Comparison of ENCODE assay signal across 33 cellular contexts in the genomic region with DNA sequence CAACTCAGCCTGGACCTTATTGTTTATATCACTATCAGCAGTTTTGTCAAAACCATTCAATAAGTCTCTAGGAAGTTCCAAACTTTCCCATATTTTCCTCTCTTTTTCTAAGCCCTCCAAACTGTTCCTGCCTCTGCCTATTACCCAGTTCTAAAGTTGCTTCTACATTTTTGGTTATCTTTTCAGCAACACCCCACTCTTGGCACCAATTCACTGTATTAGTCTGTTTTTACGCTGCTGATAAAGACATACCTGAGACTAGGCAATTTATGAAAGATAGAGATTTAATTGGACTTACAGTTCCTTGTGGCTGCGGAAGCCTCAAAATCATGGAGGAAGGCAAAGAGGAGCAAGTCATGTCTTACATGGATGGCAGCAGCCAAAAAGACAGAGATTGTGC.
A peak's percentile ranks its signal among the peaks of the same experiment; 100 is the strongest.
DNase-seq lines count a peak whose midpoint lies in the region; ATAC-seq, FAIRE-seq and TF ChIP-seq lines count a peak whose summit lies in the region.
"Had no signal": no experiment of that assay in that cellular context is flagged by ENCODE, and none has a peak within 500 bp of the region (broad histone marks: within the 10 kb centered on the region; RNA-seq: fewer than 3 reads in every experiment).

No MANE protein-coding gene starts in this region.

- H3K79me2 ChIP-seq in K562 (ENCODE audit: control insufficient read depth, insufficient read depth, low read length): no peaks in the 10 kb centered on the region

- in situ Hi-C loops in K562 (cut with MboI): no loop called here

- H3K36me3 ChIP-seq in HEK293 (ENCODE audit: control insufficient read depth in 2 of 2, insufficient read depth in 1 of 2, low read length in 2 of 2): no peaks in the 10 kb centered on the region
- H3K36me3 ChIP-seq in K562 (ENCODE audit: control insufficient read depth, insufficient read depth, low read length): no peaks in the 10 kb centered on the region
- H3K36me3 ChIP-seq: BE2C; BLaER1; BLaER1 treated with 17β-estradiol and CSF1 and Interleukin-3, amounts not matched to agents 10 nM and 100 nM had no signal

- no TSS peak for BruUV-seq in K562 (replicated peaks; lab: Mats Ljungman, UMichigan)

- intact Hi-C loops in K562 (cut with micrococcal nuclease): no loop called here

- no peak for TF ChIP-seq CTCF in HEK293 (tag by site-specific recombination; IDR thresholded peaks at IDR 0.05)
- TF ChIP-seq CTCF in K562 (IDR thresholded peaks at IDR 0.05 in 2 of 3, conservative IDR thresholded peaks at IDR 0.05 in 1 of 3; ENCODE audit: insufficient read depth in 2 of 3, low read depth in 1 of 3, low read length in 3 of 3): no peak

- DNase-seq in K562 (ENCODE audit: extremely low read depth in 1 of 4, low spot score in 3 of 4) (no peak), NCI-H1092 treated with DMSO at 0.1 percent for 48 hours (lab: John Stamatoyannopoulos, UW) (no peak)
- no peak for DNase-seq in activated T-cell treated with anti-CD3 and anti-CD28 coated beads, Interleukin-2, amount 50 U/mL, for 72 hours
- DNase-seq: 8988T; ACHN; AML-193; BE2C; C1 segment of cervical spinal cord; Caco-2; Calu3; CD4-positive, alpha-beta memory T cell; CD4-positive, alpha-beta T cell; CD4-positive, CD25-positive, alpha-beta regulatory T cell; CD8-positive, alpha-beta memory T cell; CD8-positive, alpha-beta T cell; COR-L47; DMS 273 treated with DMSO at 0.1 percent for 48 hours; DMS153; DMS53; DMS79; DMS79 treated with DMSO at 0.1 percent for 48 hours; DND-41; EL had no signal

- H3K4me3 ChIP-seq in HEK293 (ENCODE audit: low read depth, low read length): no peak overlapping the region
- no peak overlapping the region for H3K4me3 ChIP-seq in K562
- H3K4me3 ChIP-seq: A549; BLaER1; BLaER1 treated with 17β-estradiol and CSF1 and Interleukin-3, amounts not matched to agents 10 nM and 100 nM had no signal

- TF ChIP-seq POLR2A in K562 (conservative IDR thresholded peaks at IDR 0.05): no peak

- no peak for TF ChIP-seq RAD21 in K562 (CRISPR knock-in tag; conservative IDR thresholded peaks at IDR 0.05 in 1 of 2, IDR thresholded peaks at IDR 0.05 in 1 of 2)

- H3K27me3 Mint-ChIP-seq in activated T-cell treated with anti-CD3 and anti-CD28 coated beads, Interleukin-2, amount 50 U/mL, for 72 hours (ENCODE audit: low read depth): no peaks in the 10 kb centered on the region
- H3K27me3 Mint-ChIP-seq: B cell; CD4-positive, alpha-beta memory T cell; CD4-positive, alpha-beta T cell; CD4-positive, CD25-positive, alpha-beta regulatory T cell had no signal

- 0% methylated on average over 2 of the region's 2 CpGs for WGBS in K562 (ENCODE audit: insufficient coverage, low coverage, missing lambda C conversion rate)

- no peak overlapping the region for H3K4me2 ChIP-seq in K562 (ENCODE audit: insufficient read depth, low read length)
- H3K4me2 ChIP-seq: A549; BLaER1; BLaER1 treated with 17β-estradiol and CSF1 and Interleukin-3, amounts not matched to agents 10 nM and 100 nM had no signal

- no peaks in the 10 kb centered on the region for H3K4me1 ChIP-seq in HEK293 (ENCODE audit: control insufficient read depth, insufficient read depth, low read length)
- no peaks in the 10 kb centered on the region for H3K4me1 ChIP-seq in K562 (replicated peaks in 1 of 2; ENCODE audit: control insufficient read depth in 2 of 2, insufficient read depth in 2 of 2, low read length in 2 of 2)
- H3K4me1 ChIP-seq: A549, BE2C, Caco-2 had no signal

- POLR2A ChIA-PET in HEK293 (lab: Yijun Ruan, JAX) (no interaction called here), K562 (lab: Yijun Ruan, JAX) (no interaction called here)

- no peaks in the 10 kb centered on the region for H3K27me3 ChIP-seq in K562 (ENCODE audit: control insufficient read depth in 2 of 2, insufficient read depth in 2 of 2, low read length in 2 of 2)
- H3K27me3 ChIP-seq: BE2C; BLaER1; BLaER1 treated with 17β-estradiol and CSF1 and Interleukin-3, amounts not matched to agents 10 nM and 100 nM had no signal

- no peak overlapping the region for H3K27ac ChIP-seq in HEK293 (ENCODE audit: extremely low read depth, low read depth, low read length)
- no peak overlapping the region for H3K27ac ChIP-seq in K562 (ENCODE audit: extremely low read depth, low read depth, low read length)
- H3K27ac ChIP-seq: 22Rv1; A549; BLaER1; BLaER1 treated with 17β-estradiol and CSF1 and Interleukin-3, amounts not matched to agents 10 nM and 100 nM; C4-2B had no signal

- no peak overlapping the region for H3K4me3 Mint-ChIP-seq in activated T-cell treated with anti-CD3 and anti-CD28 coated beads, Interleukin-2, amount 50 U/mL, for 72 hours
- H3K4me3 Mint-ChIP-seq: B cell; CD14-positive monocyte; CD4-positive, alpha-beta T cell; CD4-positive, CD25-positive, alpha-beta regulatory T cell; CD8-positive, alpha-beta memory T cell; CD8-positive, alpha-beta T cell had no signal

- ATAC-seq in K562: no peak
- no peak for ATAC-seq in activated T-cell treated with anti-CD3 and anti-CD28 coated beads, Interleukin-2, amount 50 U/mL, for 72 hours (replicated peaks in 1 of 2)
- ATAC-seq: A549; CD8-positive, alpha-beta T cell had no signal

- CTCF ChIA-PET in HEK293 (lab: Yijun Ruan, JAX): no interaction called here
- CTCF ChIA-PET in K562 (lab: Yijun Ruan, JAX; ENCODE audit: low intra/inter-chr PET ratio): no interaction called here

- H3K4me1 Mint-ChIP-seq in activated T-cell treated with anti-CD3 and anti-CD28 coated beads, Interleukin-2, amount 50 U/mL, for 72 hours (ENCODE audit: low read depth): no peaks in the 10 kb centered on the region
- H3K4me1 Mint-ChIP-seq: B cell; CD14-positive monocyte; CD4-positive, alpha-beta memory T cell; CD4-positive, CD25-positive, alpha-beta regulatory T cell; CD8-positive, alpha-beta memory T cell had no signal

- H3K36me3 Mint-ChIP-seq in activated T-cell treated with anti-CD3 and anti-CD28 coated beads, Interleukin-2, amount 50 U/mL, for 72 hours (ENCODE audit: insufficient read depth in 2 of 2): peaks cover 2 to 4% of the 10 kb centered on the region in 2 donors
- H3K36me3 Mint-ChIP-seq: CD14-positive monocyte; CD4-positive, alpha-beta memory T cell; CD4-positive, CD25-positive, alpha-beta regulatory T cell; CD8-positive, alpha-beta memory T cell; CD8-positive, alpha-beta T cell had no signal

- H3K9me1 ChIP-seq in K562 (ENCODE audit: control insufficient read depth, insufficient read depth, low read length): no peaks in the 10 kb centered on the region

- no peaks in the 10 kb centered on the region for H4K20me1 ChIP-seq in K562 (replicated peaks; ENCODE audit: control insufficient read depth, insufficient read depth, low read length)
- H4K20me1 ChIP-seq: BLaER1; BLaER1 treated with 17β-estradiol and CSF1 and Interleukin-3, amounts not matched to agents 10 nM and 100 nM had no signal

- no peak overlapping the region for H2AFZ ChIP-seq in K562 (ENCODE audit: low read depth, low read length)

- no peak overlapping the region for H3K27ac Mint-ChIP-seq in activated T-cell treated with anti-CD3 and anti-CD28 coated beads, Interleukin-2, amount 50 U/mL, for 72 hours
- H3K27ac Mint-ChIP-seq: B cell; CD14-positive monocyte; CD4-positive, alpha-beta memory T cell; CD4-positive, alpha-beta T cell; CD4-positive, CD25-positive, alpha-beta regulatory T cell; CD8-positive, alpha-beta memory T cell; CD8-positive, alpha-beta T cell had no signal

- no peak for FAIRE-seq in K562 (lab: Jason Lieb, UNC)
- FAIRE-seq: A204.1, A549, D721Med had no signal

- peaks cover 7 to 13% of the 10 kb centered on the region in 2 donors for H3K9me3 Mint-ChIP-seq in activated T-cell treated with anti-CD3 and anti-CD28 coated beads, Interleukin-2, amount 50 U/mL, for 72 hours

- no peak overlapping the region for H3K9ac ChIP-seq in K562 (ENCODE audit: insufficient read depth in 1 of 2, low read depth in 2 of 2, low read length in 2 of 2)
- H3K9ac ChIP-seq: BLaER1; BLaER1 treated with 17β-estradiol and CSF1 and Interleukin-3, amounts not matched to agents 10 nM and 100 nM had no signal

- no peak for TF ChIP-seq EP300 in K562 (IDR thresholded peaks at IDR 0.05; ENCODE audit: low read length)

- H3K9me3 ChIP-seq in HEK293 (ENCODE audit: control insufficient read depth, insufficient read depth, low read depth, low read length): no peaks in the 10 kb centered on the region
- no peaks in the 10 kb centered on the region; the same call in 1 of the 2 replicates for H3K9me3 ChIP-seq in K562 (replicated peaks; ENCODE audit: control insufficient read depth, insufficient read depth, low read depth, low read length)
- H3K9me3 ChIP-seq: A549 had no signal

TF ChIP-seq in HEK293, 187 proteins besides CTCF, POLR2A, EP300 and RAD21 (continues in another document):
- TF ChIP-seq ZNF707 (tag by site-specific recombination; IDR thresholded peaks at IDR 0.05) (peak; percentile 77), ZNF202 (tag by site-specific recombination; IDR thresholded peaks at IDR 0.05; ENCODE audit: borderline replicate concordance) (no peak)

TF ChIP-seq in K562, 482 proteins besides CTCF, POLR2A, EP300 and RAD21:
- TF ChIP-seq PRMT5 (CRISPR knock-in tag; IDR thresholded peaks at IDR 0.05) (no peak), ZNF707 (CRISPR knock-in tag; conservative IDR thresholded peaks at IDR 0.05) (peak; percentile 58; the same call in 1 of the 2 replicates), CHD2 (IDR thresholded peaks at IDR 0.05; ENCODE audit: low read depth, low read length) (no peak), RBM39 (optimal IDR thresholded peaks at IDR 0.05; ENCODE audit: low read depth, low read length) (no peak), ZNF77 (CRISPR knock-in tag; IDR thresholded peaks at IDR 0.05) (no peak), DPF2 (IDR thresholded peaks at IDR 0.05) (no peak), ZNF217 (CRISPR knock-in tag; IDR thresholded peaks at IDR 0.05) (no peak), FOXK1 (CRISPR knock-in tag; IDR thresholded peaks at IDR 0.05; ENCODE audit: borderline replicate concordance) (no peak)
